In the genomic region with DNA sequence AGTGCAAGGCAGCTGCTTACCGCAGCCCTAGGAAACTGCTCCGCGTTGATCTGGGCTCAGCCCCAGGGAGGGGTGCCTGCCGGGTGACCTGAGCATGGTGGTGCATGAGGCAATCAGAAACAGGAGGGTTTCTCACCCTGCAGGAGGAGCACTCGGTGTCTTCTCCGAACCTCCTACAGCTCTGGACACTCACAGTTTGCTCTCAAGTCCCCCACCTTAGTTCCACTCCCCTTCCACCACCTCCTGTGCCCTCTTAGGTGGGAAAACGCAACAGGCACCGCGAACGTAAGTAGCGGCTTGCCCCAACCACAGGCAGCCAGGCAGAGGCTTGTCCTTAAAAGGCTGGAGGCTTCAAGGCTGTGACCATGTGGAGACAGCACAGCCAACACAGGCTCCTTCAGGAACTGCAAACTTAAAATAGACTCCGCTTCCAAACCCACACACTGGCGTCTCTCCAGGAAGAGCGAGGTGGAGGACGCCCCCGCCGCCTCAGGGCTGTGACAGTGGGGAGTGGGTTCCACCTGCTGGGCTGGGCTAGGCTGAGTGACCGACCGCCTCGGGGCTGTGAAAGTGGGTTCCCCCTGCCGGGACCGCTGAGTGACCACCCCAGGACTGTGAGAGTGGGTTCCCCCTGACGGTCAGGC, we compare ENCODE assay signal across 10 cellular contexts.
DNase-seq lines count a peak whose midpoint lies in the region; ATAC-seq and TF ChIP-seq lines count a peak whose summit lies in the region.
"Had no signal": no experiment of that assay in that cellular context is flagged by ENCODE, and none has a peak within 500 bp of the region (broad histone marks: within the 10 kb centered on the region; RNA-seq: fewer than 3 reads in every experiment).

No MANE protein-coding gene starts in this region.

- no peaks in the 10 kb centered on the region for H3K27me3 ChIP-seq in HUES6 (ENCODE audit: control insufficient read depth, insufficient read depth, low read length)
- H3K27me3 ChIP-seq in esophagus squamous epithelium, result no peaks in the 10 kb centered on the region
- H3K27me3 ChIP-seq in right lobe of liver, result no peaks in the 10 kb centered on the region
- no peaks in the 10 kb centered on the region for H3K27me3 ChIP-seq in stomach smooth muscle (ENCODE audit: control insufficient read depth in 1 of 2, insufficient read depth in 2 of 2, low read length in 2 of 2)
- H3K27me3 ChIP-seq in SK-N-SH (ENCODE audit: insufficient read depth), result no peaks in the 10 kb centered on the region

- no peak overlapping the region for H2AFZ ChIP-seq in SK-N-SH (ENCODE audit: low read depth)

- peak; percentile 25 to 40 (median 36) for ATAC-seq in right lobe of liver

- POLR2A ChIA-PET in SK-N-SH (lab: Yijun Ruan, JAX), result no interaction called here

- CTCF ChIA-PET in SK-N-SH (lab: Yijun Ruan, JAX), result interaction anchor here (1.7 kb wide), 1 partner anchor 19 kb away, joined by 7 read pairs; no protein-coding TSS in a partner anchor

- no peak for TF ChIP-seq POLR2A in esophagus squamous epithelium (IDR thresholded peaks at IDR 0.05)
- TF ChIP-seq POLR2A in right lobe of liver (IDR thresholded peaks at IDR 0.05), result no peak

- H3F3A ChIP-seq in SK-N-SH (replicated peaks; ENCODE audit: insufficient read depth), result no peaks in the 10 kb centered on the region

- H3K27ac ChIP-seq in HUES6 (ENCODE audit: low read depth, low read length) (no peak overlapping the region), esophagus squamous epithelium (peak overlapping the region; percentile 40 to 75 (median 63)), right lobe of liver (no peak overlapping the region), stomach smooth muscle (ENCODE audit: low read length) (peak overlapping the region; percentile 99), SK-N-SH (ENCODE audit: low read depth in 2 of 2, low read length in 1 of 2) (no peak overlapping the region)

- H3K79me2 ChIP-seq in SK-N-SH (ENCODE audit: insufficient read depth), result no peaks in the 10 kb centered on the region

- TF ChIP-seq CTCF in esophagus squamous epithelium (IDR thresholded peaks at IDR 0.05) (no peak), right lobe of liver (IDR thresholded peaks at IDR 0.05) (no peak), SK-N-SH (IDR thresholded peaks at IDR 0.05) (no peak)

- H3K36me3 ChIP-seq in HUES6 (ENCODE audit: control insufficient read depth, insufficient read depth, low read length) (peaks cover 2% of the 10 kb centered on the region), esophagus squamous epithelium (peaks cover 0 to 22% (median 0%) of the 10 kb centered on the region in 3 donors), right lobe of liver (no peaks in the 10 kb centered on the region), stomach smooth muscle (ENCODE audit: control insufficient read depth in 2 of 2, insufficient read depth in 2 of 2, low read length in 2 of 2) (peaks cover 0 to 3% of the 10 kb centered on the region in 2 donors), SK-N-SH (replicated peaks in 1 of 2; ENCODE audit: control insufficient read depth in 1 of 2, insufficient read depth in 2 of 2, low read length in 1 of 2) (peaks cover 0 to 2% of the 10 kb centered on the region in 2 experiments)

- TF ChIP-seq RAD21 in SK-N-SH (IDR thresholded peaks at IDR 0.05; ENCODE audit: low read length), result no peak

- 56% methylated on average over 16 of the region's 23 CpGs; no CpG with 5 or more reads in 1 of the 2 donors for WGBS in esophagus squamous epithelium, 2 donors
- WGBS in right lobe of liver (ENCODE audit: insufficient coverage, low coverage, low lambda C conversion rate, missing lambda C conversion rate), result 59% methylated on average over 6 of the region's 23 CpGs
- 95% methylated on average over 13 of the region's 23 CpGs for WGBS in SK-N-SH (ENCODE audit: low lambda C conversion rate)

- no peak overlapping the region for H3K4me2 ChIP-seq in SK-N-SH

- intact Hi-C loops in esophagus squamous epithelium (cut with DNase I), result no loop called here
- intact Hi-C loops in right lobe of liver (cut with DNase I), result no loop called here

- H4K20me1 ChIP-seq in SK-N-SH (ENCODE audit: insufficient read depth), result no peaks in the 10 kb centered on the region

- DNase-seq in esophagus squamous epithelium (lab: John Stamatoyannopoulos, UW) (no peak), right lobe of liver (peak in 1 of 3 donors; percentile 46), NCI-H446 (lab: John Stamatoyannopoulos, UW) (no peak), ecto neural progenitor cell (ENCODE audit: low spot score) (no peak), SK-N-SH (no peak)
- DNase-seq in activated CD8-positive, alpha-beta memory T cell treated with anti-CD3 and anti-CD28 coated beads, Interleukin-2, amount 50 U/mL, for 4 hours, result no peak
- DNase-seq: CD4-positive, CD25-positive, alpha-beta regulatory T cell; NCI-H2171 treated with DMSO at 0.1 percent for 48 hours had no signal

- H3K9me3 ChIP-seq in HUES6 (ENCODE audit: control insufficient read depth, insufficient read depth, low read depth, low read length) (no peaks in the 10 kb centered on the region), esophagus squamous epithelium (no peaks in the 10 kb centered on the region), right lobe of liver (no peaks in the 10 kb centered on the region), stomach smooth muscle (ENCODE audit: control insufficient read depth in 2 of 2, low read length in 2 of 2) (no peaks in the 10 kb centered on the region), SK-N-SH (no peaks in the 10 kb centered on the region)

- H3K4me3 ChIP-seq in HUES6 (ENCODE audit: low read depth, low read length) (no peak overlapping the region), esophagus squamous epithelium (no peak overlapping the region), right lobe of liver (no peak overlapping the region), stomach smooth muscle (ENCODE audit: low read length in 2 of 2) (peak overlapping the region; percentile 12 to 68), SK-N-SH (ENCODE audit: low read depth in 2 of 2, low read length in 1 of 2) (no peak overlapping the region)

- no peaks in the 10 kb centered on the region for H3K9me2 ChIP-seq in SK-N-SH

- no peak for TF ChIP-seq EP300 in SK-N-SH (IDR thresholded peaks at IDR 0.05; ENCODE audit: borderline replicate concordance in 1 of 2, low read depth in 1 of 2, low read length in 1 of 2)

- H3K4me1 ChIP-seq in HUES6 (ENCODE audit: control insufficient read depth, insufficient read depth, low read length) (no peaks in the 10 kb centered on the region), esophagus squamous epithelium (peaks cover 14 to 20% (median 20%) of the 10 kb centered on the region in 3 donors), right lobe of liver (no peaks in the 10 kb centered on the region), stomach smooth muscle (ENCODE audit: control insufficient read depth, insufficient read depth, low read length) (peaks cover 62% of the 10 kb centered on the region), SK-N-SH (ENCODE audit: control insufficient read depth in 1 of 2, insufficient read depth in 2 of 2, low read depth in 1 of 2, low read length in 1 of 2) (peaks cover 0 to 13% of the 10 kb centered on the region in 2 experiments; a peak in 1 of 4 replicates)

- H3K9ac ChIP-seq in HUES6 (ENCODE audit: low read length) (peak overlapping the region; percentile 9), stomach smooth muscle (ENCODE audit: low read length in 2 of 2) (peak overlapping the region; percentile 70 to 90), SK-N-SH (no peak overlapping the region)

TF ChIP-seq in SK-N-SH, 30 proteins besides CTCF, POLR2A, EP300 and RAD21 (continues in another document):
- TF ChIP-seq TEAD4 (IDR thresholded peaks at IDR 0.05; ENCODE audit: borderline replicate concordance, insufficient read depth) (no peak), TCF12 (IDR thresholded peaks at IDR 0.05) (no peak), FOSL2 (IDR thresholded peaks at IDR 0.05; ENCODE audit: borderline replicate concordance, low read depth) (no peak), RFX5 (IDR thresholded peaks at IDR 0.05; ENCODE audit: low read length) (no peak), USF2 (IDR thresholded peaks at IDR 0.05; ENCODE audit: borderline replicate concordance, low read depth, low read length) (no peak), TAF1 (IDR thresholded peaks at IDR 0.05; ENCODE audit: borderline replicate concordance, low read depth, low read length) (no peak), RCOR1 (IDR thresholded peaks at IDR 0.05; ENCODE audit: low read length) (no peak), POLR2AphosphoS5 (IDR thresholded peaks at IDR 0.05; ENCODE audit: low read depth, low read length) (no peak), NRF1 (IDR thresholded peaks at IDR 0.05; ENCODE audit: low read depth, low read length) (no peak), FOXJ3 (CRISPR knock-in tag; IDR thresholded peaks at IDR 0.05) (no peak), RXRA (IDR thresholded peaks at IDR 0.05; ENCODE audit: borderline replicate concordance, low read depth) (no peak)

Comparison
In these comparisons a context has a peak if more than half of its experiments do, and no peak if none do; other contexts are left out.
1. H3K27ac ChIP-seq: peak in esophagus squamous epithelium (4 of 4) and stomach smooth muscle (single experiment); none in HUES6 (single experiment), right lobe of liver (0 of 3) and SK-N-SH (0 of 2).
2. H3K4me3 ChIP-seq: peak in stomach smooth muscle (2 of 2); none in HUES6 (single experiment), esophagus squamous epithelium (0 of 4), right lobe of liver (0 of 3) and SK-N-SH (0 of 2).